Comparison of ENCODE assay signal across 1 cellular context in the genomic region with DNA sequence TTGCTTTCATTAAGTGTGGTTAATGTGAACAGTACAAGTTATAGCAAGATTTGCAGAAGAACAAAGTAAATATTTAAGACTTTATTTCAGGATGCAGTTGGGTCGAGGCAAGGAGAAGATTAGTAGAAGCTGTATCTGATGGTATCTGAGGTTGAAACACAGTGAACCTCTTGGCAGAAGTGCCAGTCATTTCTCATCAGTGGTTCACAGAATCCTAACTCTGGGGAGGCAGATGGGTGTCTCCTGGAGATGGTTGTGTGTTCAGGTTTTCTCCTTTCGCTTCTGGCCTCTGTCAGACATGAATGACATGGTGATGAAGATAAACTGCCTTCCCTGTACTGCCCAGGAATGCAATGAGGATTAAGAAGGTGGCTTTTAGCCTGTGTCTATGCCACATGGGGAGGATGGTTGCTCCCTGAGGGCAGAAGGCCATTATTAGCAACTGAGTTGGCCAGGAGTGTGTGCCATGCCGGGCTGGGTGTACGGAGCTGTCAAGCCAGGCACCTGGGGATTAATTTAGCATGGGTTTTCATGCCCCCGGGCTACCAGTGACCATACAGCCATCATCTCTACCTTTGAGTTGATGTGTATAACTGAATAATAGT.
TF ChIP-seq lines count a peak whose summit lies in the region.

No MANE protein-coding gene starts in this region.

TF ChIP-seq in GM12878, 131 proteins besides CTCF, POLR2A, EP300 and RAD21:
- TF ChIP-seq TBL1XR1 (IDR thresholded peaks at IDR 0.05; ENCODE audit: low read depth, low read length) (no peak), SUPT20H (IDR thresholded peaks at IDR 0.05; ENCODE audit: borderline replicate concordance, control insufficient read depth, low read depth, low read length) (no peak), BCL11A (IDR thresholded peaks at IDR 0.05; ENCODE audit: low read depth, low read length) (no peak), BRCA1 (IDR thresholded peaks at IDR 0.05; ENCODE audit: low read depth, low read length) (no peak), ZNF384 (IDR thresholded peaks at IDR 0.05; ENCODE audit: borderline replicate concordance, low read depth, low read length) (no peak), FOS (IDR thresholded peaks at IDR 0.05; ENCODE audit: borderline replicate concordance, extremely low read depth, insufficient read length) (no peak), EGR1 (IDR thresholded peaks at IDR 0.05; ENCODE audit: borderline replicate concordance in 1 of 2, low read depth in 2 of 2, low read length in 2 of 2) (no peak), ZBED1 (IDR thresholded peaks at IDR 0.05; ENCODE audit: borderline replicate concordance) (peak; percentile 34; the same call in 1 of the 2 replicates)
- TF ChIP-seq, protein P1, sequence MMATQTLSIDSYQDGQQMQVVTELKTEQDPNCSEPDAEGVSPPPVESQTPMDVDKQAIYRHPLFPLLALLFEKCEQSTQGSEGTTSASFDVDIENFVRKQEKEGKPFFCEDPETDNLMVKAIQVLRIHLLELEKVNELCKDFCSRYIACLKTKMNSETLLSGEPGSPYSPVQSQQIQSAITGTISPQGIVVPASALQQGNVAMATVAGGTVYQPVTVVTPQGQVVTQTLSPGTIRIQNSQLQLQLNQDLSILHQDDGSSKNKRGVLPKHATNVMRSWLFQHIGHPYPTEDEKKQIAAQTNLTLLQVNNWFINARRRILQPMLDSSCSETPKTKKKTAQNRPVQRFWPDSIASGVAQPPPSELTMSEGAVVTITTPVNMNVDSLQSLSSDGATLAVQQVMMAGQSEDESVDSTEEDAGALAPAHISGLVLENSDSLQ (IDR thresholded peaks at IDR 0.05), result peak; percentile 31; the same call in 1 of the 2 replicates
- TF ChIP-seq, protein P2, sequence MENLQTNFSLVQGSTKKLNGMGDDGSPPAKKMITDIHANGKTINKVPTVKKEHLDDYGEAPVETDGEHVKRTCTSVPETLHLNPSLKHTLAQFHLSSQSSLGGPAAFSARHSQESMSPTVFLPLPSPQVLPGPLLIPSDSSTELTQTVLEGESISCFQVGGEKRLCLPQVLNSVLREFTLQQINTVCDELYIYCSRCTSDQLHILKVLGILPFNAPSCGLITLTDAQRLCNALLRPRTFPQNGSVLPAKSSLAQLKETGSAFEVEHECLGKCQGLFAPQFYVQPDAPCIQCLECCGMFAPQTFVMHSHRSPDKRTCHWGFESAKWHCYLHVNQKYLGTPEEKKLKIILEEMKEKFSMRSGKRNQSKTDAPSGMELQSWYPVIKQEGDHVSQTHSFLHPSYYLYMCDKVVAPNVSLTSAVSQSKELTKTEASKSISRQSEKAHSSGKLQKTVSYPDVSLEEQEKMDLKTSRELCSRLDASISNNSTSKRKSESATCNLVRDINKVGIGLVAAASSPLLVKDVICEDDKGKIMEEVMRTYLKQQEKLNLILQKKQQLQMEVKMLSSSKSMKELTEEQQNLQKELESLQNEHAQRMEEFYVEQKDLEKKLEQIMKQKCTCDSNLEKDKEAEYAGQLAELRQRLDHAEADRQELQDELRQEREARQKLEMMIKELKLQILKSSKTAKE (IDR thresholded peaks at IDR 0.05; ENCODE audit: low read depth, poor library complexity, severe bottlenecking), result no peak
- TF ChIP-seq, protein P3, sequence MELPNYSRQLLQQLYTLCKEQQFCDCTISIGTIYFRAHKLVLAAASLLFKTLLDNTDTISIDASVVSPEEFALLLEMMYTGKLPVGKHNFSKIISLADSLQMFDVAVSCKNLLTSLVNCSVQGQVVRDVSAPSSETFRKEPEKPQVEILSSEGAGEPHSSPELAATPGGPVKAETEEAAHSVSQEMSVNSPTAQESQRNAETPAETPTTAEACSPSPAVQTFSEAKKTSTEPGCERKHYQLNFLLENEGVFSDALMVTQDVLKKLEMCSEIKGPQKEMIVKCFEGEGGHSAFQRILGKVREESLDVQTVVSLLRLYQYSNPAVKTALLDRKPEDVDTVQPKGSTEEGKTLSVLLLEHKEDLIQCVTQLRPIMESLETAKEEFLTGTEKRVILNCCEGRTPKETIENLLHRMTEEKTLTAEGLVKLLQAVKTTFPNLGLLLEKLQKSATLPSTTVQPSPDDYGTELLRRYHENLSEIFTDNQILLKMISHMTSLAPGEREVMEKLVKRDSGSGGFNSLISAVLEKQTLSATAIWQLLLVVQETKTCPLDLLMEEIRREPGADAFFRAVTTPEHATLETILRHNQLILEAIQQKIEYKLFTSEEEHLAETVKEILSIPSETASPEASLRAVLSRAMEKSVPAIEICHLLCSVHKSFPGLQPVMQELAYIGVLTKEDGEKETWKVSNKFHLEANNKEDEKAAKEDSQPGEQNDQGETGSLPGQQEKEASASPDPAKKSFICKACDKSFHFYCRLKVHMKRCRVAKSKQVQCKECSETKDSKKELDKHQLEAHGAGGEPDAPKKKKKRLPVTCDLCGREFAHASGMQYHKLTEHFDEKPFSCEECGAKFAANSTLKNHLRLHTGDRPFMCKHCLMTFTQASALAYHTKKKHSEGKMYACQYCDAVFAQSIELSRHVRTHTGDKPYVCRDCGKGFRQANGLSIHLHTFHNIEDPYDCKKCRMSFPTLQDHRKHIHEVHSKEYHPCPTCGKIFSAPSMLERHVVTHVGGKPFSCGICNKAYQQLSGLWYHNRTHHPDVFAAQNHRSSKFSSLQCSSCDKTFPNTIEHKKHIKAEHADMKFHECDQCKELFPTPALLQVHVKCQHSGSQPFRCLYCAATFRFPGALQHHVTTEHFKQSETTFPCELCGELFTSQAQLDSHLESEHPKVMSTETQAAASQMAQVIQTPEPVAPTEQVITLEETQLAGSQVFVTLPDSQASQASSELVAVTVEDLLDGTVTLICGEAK (IDR thresholded peaks at IDR 0.05; ENCODE audit: borderline replicate concordance), result no peak
TF ChIP-seq in GM12878: peak in this region for 2.
